Comparison of ENCODE assay signal across 7 cellular contexts in the genomic region with DNA sequence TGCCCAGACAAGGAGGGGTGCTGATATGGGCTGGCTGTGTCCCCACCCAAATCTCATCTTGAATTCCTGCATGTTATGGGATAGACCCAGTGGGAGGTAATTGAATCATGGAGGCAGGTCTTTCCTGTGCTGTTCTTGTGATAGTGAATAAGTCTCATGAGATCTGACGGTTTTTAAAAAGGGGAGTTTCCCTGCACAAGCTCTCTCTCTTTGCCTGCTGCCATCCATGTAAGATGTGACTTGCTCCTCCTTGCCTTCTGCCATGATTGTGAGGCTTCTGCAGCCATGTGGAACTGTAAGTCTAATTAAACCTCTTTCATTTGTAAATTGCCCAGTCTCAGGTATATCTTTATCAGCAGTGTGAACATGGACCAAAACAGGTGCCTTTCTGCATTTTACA. TPM values are rescaled to one million over a fixed set of nuclear protein-coding genes. Genes with fewer than 3 reads are reported as not detected.
"Had no signal": no experiment of that assay in that cellular context is flagged by ENCODE, and none has a peak within 500 bp of the region (broad histone marks: within the 10 kb centered on the region; RNA-seq: fewer than 3 reads in every experiment).

No MANE protein-coding gene starts in this region.

RNA-seq across cellular contexts. Expression of a gene that starts 3.8 kb away (rescaled TPM):
- total RNA-seq: MCF 10A, NCI-H460, OCI-LY7, PC-9, Right ventricle myocardium inferior, RPMI7951, SK-MEL-5 had no signal

RNA-seq across cellular contexts. Expression of a gene that starts 31.8 kb away (rescaled TPM):
- total RNA-seq: NCI-H460, OCI-LY7, PC-9, Right ventricle myocardium inferior, SK-MEL-5 had no signal
